Comparison of ENCODE assay signal across 8 cellular contexts in the genomic region with DNA sequence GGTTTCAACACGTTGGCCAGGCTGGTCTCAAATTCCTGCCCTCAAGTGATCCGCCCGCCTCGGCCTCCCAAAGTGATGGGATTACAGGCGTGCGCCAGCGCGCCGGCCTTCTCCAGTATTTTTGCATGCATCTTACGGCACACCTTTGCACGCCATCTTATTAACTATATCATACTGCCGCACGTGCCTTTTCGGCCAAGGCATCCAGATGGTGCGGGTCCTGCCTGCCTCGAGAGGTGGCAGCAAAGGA. TPM values are rescaled to one million over a fixed set of nuclear protein-coding genes. Genes with fewer than 3 reads are reported as not detected.
A peak's percentile ranks its signal among the peaks of the same experiment; 100 is the strongest.
DNase-seq lines count a peak whose midpoint lies in the region; ATAC-seq and TF ChIP-seq lines count a peak whose summit lies in the region.

No MANE protein-coding gene starts in this region.

- H3K4me3 ChIP-seq in HAP-1 (peak overlapping the region; percentile 82), smooth muscle cell (peak overlapping the region; percentile 76)

- H3K9me3 ChIP-seq in HAP-1 (no peaks in the 10 kb centered on the region), smooth muscle cell (replicated peaks; ENCODE audit: low read depth) (no peaks in the 10 kb centered on the region)

- peaks cover 10% of the 10 kb centered on the region for H4K20me1 ChIP-seq in smooth muscle cell (ENCODE audit: low read depth)

- ATAC-seq in GM19023 (IDR thresholded peaks at IDR 0.05; ENCODE audit: unreplicated experiment) = no peak
- no peak for ATAC-seq in HG03045 (IDR thresholded peaks at IDR 0.05; ENCODE audit: unreplicated experiment)

- H3K79me2 ChIP-seq in smooth muscle cell (ENCODE audit: low read depth) = peaks cover 10% of the 10 kb centered on the region

- H2AFZ ChIP-seq in smooth muscle cell (ENCODE audit: low read depth) = no peak overlapping the region

- in situ Hi-C loops in HAP-1 (cut with MboI; ENCODE audit: low sequenced_read_pairs) = no loop called here

- DNase-seq in HAP-1 (ENCODE audit: low spot score in 2 of 2) (no peak), glomerular endothelial cell (ENCODE audit: extremely low read depth, low read depth, low spot score) (peak; percentile 22), smooth muscle cell (lab: John Stamatoyannopoulos, UW; ENCODE audit: unreplicated experiment) (no peak)
- no peak for DNase-seq in T-helper 2 cell treated with Interferon-gamma antibody and Interleukin-4, amounts not matched to agents 5 μg/mL and 100 μg/mL, for 36 hours (ENCODE audit: low spot score)
- no peak for DNase-seq in stimulated activated CD4-positive, alpha-beta T cell treated with anti-CD3 and anti-CD28 coated beads, Interleukin-4, amount 100 ng/mL, for 24 hours

- 1% methylated on average over 16 of the region's 16 CpGs for WGBS in smooth muscle cell (ENCODE audit: low lambda C conversion rate)

- peak overlapping the region; percentile 96 for H3K27ac ChIP-seq in C4-2B
- H3K27ac ChIP-seq in smooth muscle cell (ENCODE audit: low read depth) = no peak overlapping the region

- H3K4me3 Mint-ChIP-seq in T-helper 2 cell treated with Interferon-gamma antibody and Interleukin-4, amounts not matched to agents 5 μg/mL and 100 μg/mL, for 36 hours = peak overlapping the region; percentile 89

- peak overlapping the region; percentile 99 for H3K4me2 ChIP-seq in smooth muscle cell

- no peaks in the 10 kb centered on the region for H3K27me3 ChIP-seq in HAP-1 (ENCODE audit: low read depth)
- no peaks in the 10 kb centered on the region for H3K27me3 ChIP-seq in smooth muscle cell (ENCODE audit: low read depth)

- H3K36me3 ChIP-seq in HAP-1 (replicated peaks) (peaks cover 17% of the 10 kb centered on the region), smooth muscle cell (ENCODE audit: low read depth) (peaks cover 7% of the 10 kb centered on the region)

- H3K27me3 Mint-ChIP-seq in T-helper 2 cell treated with Interferon-gamma antibody and Interleukin-4, amounts not matched to agents 5 μg/mL and 100 μg/mL, for 36 hours (ENCODE audit: low read depth) = no peaks in the 10 kb centered on the region

- H3K4me1 Mint-ChIP-seq in T-helper 2 cell treated with Interferon-gamma antibody and Interleukin-4, amounts not matched to agents 5 μg/mL and 100 μg/mL, for 36 hours (ENCODE audit: low read depth) = peaks cover 9% of the 10 kb centered on the region

- peaks cover 21% of the 10 kb centered on the region for H3K36me3 Mint-ChIP-seq in T-helper 2 cell treated with Interferon-gamma antibody and Interleukin-4, amounts not matched to agents 5 μg/mL and 100 μg/mL, for 36 hours (ENCODE audit: low read depth)

- peaks cover 6% of the 10 kb centered on the region for H3K9me3 Mint-ChIP-seq in T-helper 2 cell treated with Interferon-gamma antibody and Interleukin-4, amounts not matched to agents 5 μg/mL and 100 μg/mL, for 36 hours

- TF ChIP-seq CTCF in C4-2B (conservative IDR thresholded peaks at IDR 0.05) (no peak; the same call in 1 of the 2 replicates), smooth muscle cell (IDR thresholded peaks at IDR 0.05; ENCODE audit: borderline replicate concordance, insufficient read depth, poor library complexity, severe bottlenecking) (peak; percentile 16)

- H3K9ac ChIP-seq in smooth muscle cell (ENCODE audit: low read depth) = no peak overlapping the region

- H3K27ac Mint-ChIP-seq in T-helper 2 cell treated with Interferon-gamma antibody and Interleukin-4, amounts not matched to agents 5 μg/mL and 100 μg/mL, for 36 hours = peak overlapping the region; percentile 95

- no peaks in the 10 kb centered on the region for H3F3A ChIP-seq in smooth muscle cell (ENCODE audit: low read depth)

- H3K4me1 ChIP-seq in HAP-1 (peaks cover 14% of the 10 kb centered on the region), smooth muscle cell (ENCODE audit: low read depth) (peaks cover 9% of the 10 kb centered on the region)

RNA-seq across cellular contexts. Expression of gene ING5, which starts 0.8 kb away (rescaled TPM):
- total RNA-seq in glomerular endothelial cell (7.9 and 16.2 TPM in 2 replicates), smooth muscle cell (6.7 and 35.0 TPM in 2 replicates)
- polyA plus RNA-seq in smooth muscle cell = 10.6 and 15.2 TPM in 2 replicates

RNA-seq across cellular contexts. Expression of gene DTYMK, which starts 14.5 kb away (rescaled TPM):
- 26.3 and 33.4 TPM in 2 replicates for total RNA-seq in glomerular endothelial cell
- total RNA-seq in smooth muscle cell = 22.2 TPM in 2 replicates
- 58.9 and 65.8 TPM in 2 replicates for polyA plus RNA-seq in smooth muscle cell

RNA-seq across cellular contexts. Expression of gene D2HGDH, which starts 33.4 kb away (rescaled TPM):
- total RNA-seq in glomerular endothelial cell = 8.8 and 11.2 TPM in 2 replicates
- 3.7 and 7.0 TPM in 2 replicates for total RNA-seq in smooth muscle cell
- polyA plus RNA-seq in smooth muscle cell = 18.7 and 20.7 TPM in 2 replicates
